In the genomic region with DNA sequence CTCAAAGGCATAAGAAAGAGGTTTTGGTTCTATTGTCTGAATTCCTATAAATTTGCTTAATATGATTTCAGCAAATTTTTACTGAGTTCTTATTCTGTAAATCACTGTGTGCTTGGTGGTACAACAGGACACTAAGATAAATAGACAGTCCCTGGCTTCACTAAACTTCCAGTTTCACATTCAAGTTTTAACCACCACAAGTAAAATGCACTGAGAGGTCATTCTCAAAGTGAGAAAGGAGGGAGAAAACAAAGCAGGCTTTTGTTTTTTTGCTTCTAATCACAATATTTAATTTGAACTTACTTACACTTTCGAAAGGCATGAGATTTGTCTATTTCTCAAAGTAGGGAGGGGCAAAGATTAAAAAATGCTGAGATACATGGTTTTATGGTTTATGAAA, we compare ENCODE assay signal across 13 cellular contexts.
DNase-seq lines count a peak whose midpoint lies in the region; ATAC-seq and TF ChIP-seq lines count a peak whose summit lies in the region.
"Had no signal": no experiment of that assay in that cellular context is flagged by ENCODE, and none has a peak within 500 bp of the region (broad histone marks: within the 10 kb centered on the region; RNA-seq: fewer than 3 reads in every experiment).

No MANE protein-coding gene starts in this region.

- H3K9me3 ChIP-seq in esophagus squamous epithelium, result no peaks in the 10 kb centered on the region

- DNase-seq in OCI-M1 (lab: John Stamatoyannopoulos, UW), result peak; percentile 10
- no peak for DNase-seq in H7
- DNase-seq in esophagus squamous epithelium (lab: John Stamatoyannopoulos, UW), result no peak
- no peak for DNase-seq in HEK293T (ENCODE audit: extremely low spot score)
- no peak for DNase-seq in erythroblast (lab: John Stamatoyannopoulos, UW)
- DNase-seq: IMR-90, NCI-H1105 treated with DMSO at 0.1 percent for 48 hours, NCI-H510A had no signal

- POLR2A ChIA-PET in HEK293T (lab: Yijun Ruan, JAX), result no interaction called here

- no peak for TF ChIP-seq POLR2A in esophagus squamous epithelium (IDR thresholded peaks at IDR 0.05)
- no peak for TF ChIP-seq POLR2A in erythroblast (IDR thresholded peaks at IDR 0.05; ENCODE audit: low read length)

- H3K4me3 ChIP-seq in H7 (ENCODE audit: insufficient read depth, low read depth, low read length) (no peak overlapping the region), esophagus squamous epithelium (no peak overlapping the region)
- H3K4me3 ChIP-seq: skin epidermis had no signal

- no peak for TF ChIP-seq CTCF in esophagus squamous epithelium (IDR thresholded peaks at IDR 0.05)

- intact Hi-C loops in esophagus squamous epithelium (cut with DNase I), result no loop called here

- no peaks in the 10 kb centered on the region for H3K36me3 ChIP-seq in H7 (replicated peaks; ENCODE audit: control insufficient read depth, insufficient read depth, low read length)
- H3K36me3 ChIP-seq in esophagus squamous epithelium, result no peaks in the 10 kb centered on the region

- H3K4me1 ChIP-seq in esophagus squamous epithelium, result no peaks in the 10 kb centered on the region

- CTCF ChIA-PET in HEK293T (lab: Yijun Ruan, JAX), result interaction anchor here (1.0 kb wide), 1 partner anchor 9 kb away, joined by 3 read pairs; no protein-coding TSS in a partner anchor

- no peak overlapping the region for H3K27ac ChIP-seq in esophagus squamous epithelium

- 85 to 89% methylated on average over 1 of the region's 1 CpG for WGBS in esophagus squamous epithelium, 2 donors

- H3K27me3 ChIP-seq in H7 (ENCODE audit: control insufficient read depth, insufficient read depth, low read length), result no peaks in the 10 kb centered on the region
- H3K27me3 ChIP-seq in esophagus squamous epithelium, result no peaks in the 10 kb centered on the region

- ATAC-seq in GM18520 (IDR thresholded peaks at IDR 0.05; ENCODE audit: unreplicated experiment), result peak; percentile 51
- peak; percentile 76 for ATAC-seq in GM21423 (IDR thresholded peaks at IDR 0.05; ENCODE audit: unreplicated experiment)
- ATAC-seq in HG03097 (IDR thresholded peaks at IDR 0.05; ENCODE audit: low FRiP score, unreplicated experiment), result peak; percentile 74
- ATAC-seq: Panc1 had no signal

TF ChIP-seq in HEK293T, 16 proteins besides CTCF, POLR2A, EP300 and RAD21:
- no peak for TF ChIP-seq LEF1 (IDR thresholded peaks at IDR 0.05; ENCODE audit: borderline replicate concordance)
- no peak for TF ChIP-seq ARNT (IDR thresholded peaks at IDR 0.05)
- no peak for TF ChIP-seq L3MBTL2 (conservative IDR thresholded peaks at IDR 0.05)
- no peak for TF ChIP-seq FOXK2 (IDR thresholded peaks at IDR 0.05)
- TF ChIP-seq FOXA1 (IDR thresholded peaks at IDR 0.05), result no peak
